Comparison of ENCODE assay signal across 27 cellular contexts in genomic region chr4:20158195-20158594, GRCh38.
"Had no signal": no experiment of that assay in that cellular context is flagged by ENCODE, and none has a peak within 500 bp of the region (broad histone marks: within the 10 kb centered on the region; RNA-seq: fewer than 3 reads in every experiment).

No MANE protein-coding gene starts in this region.

- H3K4me3 ChIP-seq: colonic mucosa, coronary artery, dorsolateral prefrontal cortex, esophagus muscularis mucosa, esophagus squamous epithelium, gastrocnemius medialis, gastroesophageal sphincter, heart left ventricle, heart right ventricle had no signal

- H3K9me3 ChIP-seq: colonic mucosa, esophagus muscularis mucosa, esophagus squamous epithelium, gastrocnemius medialis, gastroesophageal sphincter, heart left ventricle, heart right ventricle had no signal

- DNase-seq: colonic mucosa; cortex of kidney; dermis blood vessel endothelial cell; dorsolateral prefrontal cortex; effector CD4-positive, alpha-beta T cell; effector CD8-positive, alpha-beta T cell; effector memory CD4-positive, alpha-beta T cell; effector memory CD8-positive, alpha-beta T cell; endodermal cell; erythroblast; esophagus squamous epithelium; foreskin fibroblast; foreskin keratinocyte; foreskin melanocyte; gastrocnemius medialis; glutamatergic neuron; head of caudate nucleus; heart left ventricle; heart right ventricle had no signal

- FAIRE-seq: colon, endometrium, endothelial cell of umbilical vein had no signal

- ATAC-seq: effector memory CD8-positive, alpha-beta T cell; esophagus mucosa; foreskin keratinocyte; gastrocnemius medialis; gastroesophageal sphincter; heart left ventricle; heart right ventricle had no signal

- H3K4me1 ChIP-seq: colonic mucosa, esophagus muscularis mucosa, esophagus squamous epithelium, foreskin keratinocyte, gastrocnemius medialis, gastroesophageal sphincter, heart left ventricle, heart right ventricle had no signal

- H3K36me3 ChIP-seq: colonic mucosa, esophagus muscularis mucosa, esophagus squamous epithelium, gastrocnemius medialis, gastroesophageal sphincter, heart left ventricle, heart right ventricle had no signal

- H3K27me3 ChIP-seq: colonic mucosa, dorsolateral prefrontal cortex, esophagus muscularis mucosa, esophagus squamous epithelium, foreskin keratinocyte, gastrocnemius medialis, gastroesophageal sphincter, heart left ventricle, heart right ventricle had no signal

- H3K27ac ChIP-seq: colonic mucosa, coronary artery, dorsolateral prefrontal cortex, epithelial cell of prostate, esophagus muscularis mucosa, esophagus squamous epithelium, foreskin keratinocyte, gastrocnemius medialis, gastroesophageal sphincter, heart left ventricle, heart right ventricle had no signal
